23 cellular contexts compared by ENCODE assay signal in genomic region chr3:183911087-183911486, GRCh38.
"Had no signal": no experiment of that assay in that cellular context is flagged by ENCODE, and none has a peak within 500 bp of the region (broad histone marks: within the 10 kb centered on the region; RNA-seq: fewer than 3 reads in every experiment).

No MANE protein-coding gene starts in this region.

- H3K36me3 ChIP-seq: MG63 had no signal

- H3K27me3 ChIP-seq: MG63 had no signal

- H3K4me3 ChIP-seq: MG63 had no signal

- ATAC-seq: SK-N-SH treated with all-trans-retinoic acid at 6 μM for 48 hours had no signal

- H3K9me3 ChIP-seq: MG63 had no signal

- DNase-seq: Karpas-422, KG1, MG63, NCI-H1092, NCI-H1105 treated with DMSO at 0.1 percent for 48 hours, NCI-H1417 treated with DMSO at 0.1 percent for 48 hours, NCI-H146, NCI-H1694 treated with DMSO at 0.1 percent for 48 hours, NCI-H1930, NCI-H2081, NCI-H2107, NCI-H2171, NCI-H226, NCI-H446, NCI-H510A, NCI-H524 treated with DMSO at 0.1 percent for 48 hours, NCI-H69, NCI-H774, SHP77, T-helper 1 cell had no signal

- H3K27ac ChIP-seq: HL-60, RWPE1 had no signal
